Comparison of ENCODE assay signal across 23 cellular contexts in genomic region chrX:37678574-37678973, GRCh38. TPM values are rescaled to one million over a fixed set of nuclear protein-coding genes. Genes with fewer than 3 reads are reported as not detected.
"Had no signal": no experiment of that assay in that cellular context is flagged by ENCODE, and none has a peak within 500 bp of the region (broad histone marks: within the 10 kb centered on the region; RNA-seq: fewer than 3 reads in every experiment).

No MANE protein-coding gene starts in this region.

- H3K4me3 ChIP-seq: ascending aorta, MG63, PC-9 had no signal

- H3K4me2 ChIP-seq: PC-9 had no signal

- H3K4me1 ChIP-seq: ascending aorta had no signal

- H3K36me3 ChIP-seq: ascending aorta, brain microvascular endothelial cell, MG63 had no signal

- H3K27me3 ChIP-seq: ascending aorta, brain microvascular endothelial cell, MG63 had no signal

- H2AFZ ChIP-seq: PC-9 had no signal

- ATAC-seq: activated CD8-positive, alpha-beta T cell treated with anti-CD3 and anti-CD28 coated beads, Interleukin-2, amount 10 ng/mL, durations not matched to agents 7 days and 5 days; activated naive CD8-positive, alpha-beta T cell treated with anti-CD3 and anti-CD28 coated beads, Interleukin-2, amount 50 U/mL, for 24 hours; WTC11 had no signal

- DNase-seq: activated CD4-positive, alpha-beta T cell treated with anti-CD3 and anti-CD28 coated beads for 48 hours; activated CD4-positive, alpha-beta T cell treated with anti-CD3 and anti-CD28 coated beads, Interleukin-2, amount 50 U/mL, for 4 hours; activated CD4-positive, CD25-positive, alpha-beta regulatory T cell treated with anti-CD3 and anti-CD28 coated beads, Interleukin-2, amount 50 U/mL, for 72 hours; activated CD8-positive, alpha-beta memory T cell treated with anti-CD3 and anti-CD28 coated beads, Interleukin-2, amount 50 U/mL, for 48 hours; activated CD8-positive, alpha-beta T cell treated with anti-CD3 and anti-CD28 coated beads, Interleukin-2, amount 10 ng/mL, durations not matched to agents 7 days and 5 days; activated naive CD4-positive, alpha-beta T cell treated with Interleukin-2 at 50 U/mL for 16 hours; activated naive CD8-positive, alpha-beta T cell treated with anti-CD3 and anti-CD28 coated beads, Interleukin-2, amount 50 U/mL, for 24 hours; activated T-cell treated with anti-CD3 and anti-CD28 coated beads, Interleukin-2, amount 50 U/mL, for 1 hour; amniotic stem cell; brain microvascular endothelial cell; cerebellar nuclear complex; KBM-7; MG63; NCI-H1105 treated with DMSO at 0.1 percent for 48 hours; NCI-H1436 treated with DMSO at 0.1 percent for 48 hours; NCI-H187 treated with DMSO at 0.1 percent for 48 hours; NCI-H2081 treated with DMSO at 0.1 percent for 48 hours; NCI-H446; NCI-H524; PC-9; SHP77 treated with DMSO at 0.1 percent for 48 hours had no signal

- H3K9me3 ChIP-seq: ascending aorta, MG63 had no signal

- H3K27ac ChIP-seq: ascending aorta, brain microvascular endothelial cell, PC-9 had no signal

RNA-seq across cellular contexts. Expression of gene XK, which starts 7.0 kb away (rescaled TPM):
- total RNA-seq: activated CD8-positive, alpha-beta T cell treated with anti-CD3 and anti-CD28 coated beads, Interleukin-2, amount 10 ng/mL, durations not matched to agents 7 days and 5 days had no signal
